In the genomic region with DNA sequence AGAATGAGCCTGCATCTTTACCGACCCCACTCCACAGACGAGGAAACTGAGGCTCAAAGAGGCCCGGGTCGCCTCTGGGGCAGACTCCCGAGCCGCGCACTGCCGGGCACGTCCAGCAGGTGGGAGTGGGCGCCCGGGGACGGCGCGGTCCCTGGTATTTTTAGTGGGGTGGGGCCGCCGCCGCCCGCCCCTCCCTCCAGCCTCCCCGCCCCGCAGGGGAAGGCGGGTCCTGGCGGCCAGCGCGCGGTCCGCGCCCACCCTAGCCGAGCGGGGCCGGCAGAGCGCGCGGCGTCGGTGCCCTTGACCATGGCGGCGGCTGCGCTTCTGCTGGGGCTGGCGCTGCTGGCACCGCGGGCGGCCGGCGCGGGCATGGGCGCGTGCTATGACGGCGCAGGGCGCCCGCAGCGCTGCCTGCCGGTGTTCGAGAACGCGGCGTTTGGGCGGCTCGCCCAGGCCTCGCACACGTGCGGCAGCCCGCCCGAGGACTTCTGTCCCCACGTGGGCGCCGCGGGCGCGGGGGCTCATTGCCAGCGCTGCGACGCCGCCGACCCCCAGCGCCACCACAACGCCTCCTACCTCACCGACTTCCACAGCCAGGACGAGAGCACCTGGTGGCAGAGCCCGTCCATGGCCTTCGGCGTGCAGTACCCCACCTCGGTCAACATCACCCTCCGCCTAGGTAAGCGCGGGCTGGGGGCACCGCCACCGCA, we compare ENCODE assay signal across 8 cellular contexts. TPM values are rescaled to one million over a fixed set of nuclear protein-coding genes. Genes with fewer than 3 reads are reported as not detected.
DNase-seq lines count a peak whose midpoint lies in the region; ATAC-seq, FAIRE-seq and TF ChIP-seq lines count a peak whose summit lies in the region.

Gene LAMC3, plus strand, starts transcription at position 266 of the 710 bp plus-strand sequence. Its CDS starts 41 bp downstream, at position 307.

- H3K27ac ChIP-seq in fibroblast of lung (ENCODE audit: insufficient read depth, low read length) (no peak within 1 kb of the TSS), parathyroid adenoma (no peak within 1 kb of the TSS)

- H3K4me2 ChIP-seq in fibroblast of lung (ENCODE audit: extremely low read depth, insufficient read depth, low read length): peak within 1 kb of the TSS; percentile 35
- H3K4me2 ChIP-seq in parathyroid adenoma (ENCODE audit: low read length): peak within 1 kb of the TSS; percentile 35

- DNase-seq in D721Med (ENCODE audit: insufficient read length, low spot score) (no peak), NCI-H460 (ENCODE audit: extremely low read depth, low read depth) (peak; percentile 40), fibroblast of lung (ENCODE audit: low read depth in 2 of 2) (no peak), superior temporal gyrus (ENCODE audit: extremely low spot score) (no peak)
- no peak for DNase-seq in effector CD4-positive, alpha-beta T cell

- H3K9ac ChIP-seq in fibroblast of lung (ENCODE audit: insufficient read depth, low read length) (no peak within 1 kb of the TSS), parathyroid adenoma (no peak within 1 kb of the TSS)

- H2AFZ ChIP-seq in fibroblast of lung (ENCODE audit: low read length) (peak within 1 kb of the TSS; percentile 46), parathyroid adenoma (no peak within 1 kb of the TSS)

- H3K36me3 ChIP-seq in fibroblast of lung (ENCODE audit: control insufficient read depth, insufficient read depth, low read length) (no peaks in the 10 kb centered on the region), parathyroid adenoma (ENCODE audit: control insufficient read depth, insufficient read depth, low read length) (no peaks in the 10 kb centered on the region)

- no peaks in the 10 kb centered on the region for H3K79me2 ChIP-seq in fibroblast of lung (ENCODE audit: control insufficient read depth, insufficient read depth, low read length)
- H3K79me2 ChIP-seq in parathyroid adenoma: no peaks in the 10 kb centered on the region

- H3K4me1 ChIP-seq in fibroblast of lung (ENCODE audit: control insufficient read depth, extremely low read depth, insufficient read depth, low read length) (peaks cover 7% of the 10 kb centered on the region), parathyroid adenoma (no peaks in the 10 kb centered on the region)

- ATAC-seq in GM19452 (IDR thresholded peaks at IDR 0.05; ENCODE audit: unreplicated experiment) (no peak), GM21526 (IDR thresholded peaks at IDR 0.05; ENCODE audit: low FRiP score, unreplicated experiment) (no peak)

- peak; percentile 17 for TF ChIP-seq CTCF in D721Med (IDR thresholded peaks at IDR 0.05; ENCODE audit: insufficient read depth, missing control alignments)
- TF ChIP-seq CTCF in fibroblast of lung (conservative IDR thresholded peaks at IDR 0.05 in 1 of 2, IDR thresholded peaks at IDR 0.05 in 1 of 2; ENCODE audit: low read depth in 1 of 2, low read length in 2 of 2): peak; percentile 27 to 39
- no peak for TF ChIP-seq CTCF in parathyroid adenoma (IDR thresholded peaks at IDR 0.05)

- H3K9me3 ChIP-seq in fibroblast of lung (ENCODE audit: control insufficient read depth, insufficient read depth, low read depth, low read length) (no peaks in the 10 kb centered on the region), parathyroid adenoma (ENCODE audit: control insufficient read depth, low read length) (no peaks in the 10 kb centered on the region)

- FAIRE-seq in D721Med (lab: Jason Lieb, UNC): no peak

- H4K20me1 ChIP-seq in fibroblast of lung (ENCODE audit: control insufficient read depth, extremely low read depth, insufficient read depth, low read length): no peaks in the 10 kb centered on the region

- peak within 1 kb of the TSS in 2 of 4 experiments; percentile 26 to 38 for H3K4me3 ChIP-seq in fibroblast of lung (replicated peaks in 1 of 4; ENCODE audit: control extremely low read depth in 1 of 4, insufficient read depth in 1 of 4, low read depth in 3 of 4, low read length in 4 of 4)
- peak within 1 kb of the TSS; percentile 31 for H3K4me3 ChIP-seq in parathyroid adenoma (ENCODE audit: low read depth, low read length)

- peaks cover 19% of the 10 kb centered on the region for H3K27me3 ChIP-seq in fibroblast of lung (ENCODE audit: control insufficient read depth, insufficient read depth, low read length)
- no peaks in the 10 kb centered on the region for H3K27me3 ChIP-seq in parathyroid adenoma (ENCODE audit: control insufficient read depth, insufficient read depth, low read length)

RNA-seq across cellular contexts. Expression of gene LAMC3, which starts in this region (rescaled TPM):
- total RNA-seq in NCI-H460 (2014; rRNA removed; shearing (Covaris generic)): 8.9 and 9.2 TPM in 2 replicates
- polyA plus RNA-seq in NCI-H460 (2014; cell fraction: nucleus; rRNA removed): 47.8 and 82.2 TPM in 2 replicates
- total RNA-seq in fibroblast of lung: under 0.01 and 0.17 TPM in 2 replicates
- 0.02 and 1.4 TPM in 2 replicates for polyA plus RNA-seq in fibroblast of lung
- 3.7 TPM in 1 of 2 replicates, not detected in the other for polyA plus RNA-seq in fibroblast of lung (2012)
- polyA minus RNA-seq in fibroblast of lung (ENCODE audit: low replicate concordance): 0.15 and 1.4 TPM in 2 replicates
